In genomic region chr13:50244913-50245574, GRCh38 we compare ENCODE assay signal across 8 cellular contexts.
DNase-seq lines count a peak whose midpoint lies in the region; ATAC-seq, FAIRE-seq and TF ChIP-seq lines count a peak whose summit lies in the region.

No MANE protein-coding gene starts in this region.

- H3K4me3 ChIP-seq in K562 (no peak overlapping the region), pancreas (no peak overlapping the region)

- TF ChIP-seq EP300 in K562 (IDR thresholded peaks at IDR 0.05; ENCODE audit: low read length), result peak; percentile 74; the same call in 1 of the 2 replicates

- no peak overlapping the region for H3K9ac ChIP-seq in K562 (ENCODE audit: insufficient read depth in 1 of 2, low read depth in 2 of 2, low read length in 2 of 2)

- 22% methylated on average over 4 of the region's 5 CpGs for WGBS in K562 (ENCODE audit: insufficient coverage, low coverage, missing lambda C conversion rate)
- WGBS in pancreas, 2 donors, result 69 to 76% methylated on average over 5 of the region's 5 CpGs

- FAIRE-seq in K562 (lab: Jason Lieb, UNC) (peak; percentile 95), pancreas (lab: Jason Lieb, UNC) (no peak)

- no peaks in the 10 kb centered on the region for H3K9me1 ChIP-seq in K562 (ENCODE audit: control insufficient read depth, insufficient read depth, low read length)

- H3K36me3 ChIP-seq in K562 (ENCODE audit: control insufficient read depth, insufficient read depth, low read length) (no peaks in the 10 kb centered on the region), pancreas (no peaks in the 10 kb centered on the region)

- no TSS peak for BruUV-seq in K562 (replicated peaks; lab: Mats Ljungman, UMichigan)

- H3K4me1 ChIP-seq in K562 (replicated peaks in 1 of 2; ENCODE audit: control insufficient read depth in 2 of 2, insufficient read depth in 2 of 2, low read length in 2 of 2) (peaks cover 4 to 16% of the 10 kb centered on the region in 2 experiments; a peak in 4 of 5 replicates), pancreas (no peaks in the 10 kb centered on the region)

- intact Hi-C loops in K562 (cut with micrococcal nuclease) (no loop called here), pancreas (cut with DNase I) (no loop called here), posterior cingulate gyrus (cut with DNase I) (no loop called here)

- CTCF ChIA-PET in K562 (lab: Yijun Ruan, JAX; ENCODE audit: low intra/inter-chr PET ratio), result no interaction called here

- DNase-seq in stimulated activated naive CD4-positive, alpha-beta T cell treated with Interleukin-2 at 50 U/mL for 16 hours (lab: John Stamatoyannopoulos, UW), result peak; percentile 64
- no peak for DNase-seq in stimulated activated naive CD4-positive, alpha-beta T cell (lab: John Stamatoyannopoulos, UW)
- peak; percentile 89 for DNase-seq in RKO (ENCODE audit: low spot score)
- peak; percentile 32 to 74 (median 44) for DNase-seq in K562 (ENCODE audit: extremely low read depth in 1 of 4, low spot score in 3 of 4)
- peak in 1 of 6 donors; percentile 38 for DNase-seq in pancreas
- no peak for DNase-seq in occipital lobe (lab: John Stamatoyannopoulos, UW)
- no peak for DNase-seq in posterior cingulate gyrus

- H3K79me2 ChIP-seq in K562 (ENCODE audit: control insufficient read depth, insufficient read depth, low read length), result no peaks in the 10 kb centered on the region; the same call in 2 of the 3 replicates

- no peak for TF ChIP-seq POLR2A in K562 (conservative IDR thresholded peaks at IDR 0.05)

- H3K27ac ChIP-seq in K562 (ENCODE audit: extremely low read depth, low read depth, low read length), result peak overlapping the region; percentile 82; the same call in 2 of the 3 replicates
- H3K27ac ChIP-seq in pancreas, result peak overlapping the region in 1 of 4 donors; percentile 5

- ATAC-seq in HG03025 (IDR thresholded peaks at IDR 0.05; ENCODE audit: low FRiP score, unreplicated experiment), result peak; percentile 96
- peak; percentile 92 for ATAC-seq in K562
- peak; percentile 83 to 97 (median 94) for ATAC-seq in pancreas

- 0 out of 4 replicates have a peak, but pooled peaks of 1 of the 2 experiments have one; percentile 12 for TF ChIP-seq RAD21 in K562 (CRISPR knock-in tag; conservative IDR thresholded peaks at IDR 0.05 in 1 of 2, IDR thresholded peaks at IDR 0.05 in 1 of 2)

- TF ChIP-seq CTCF in K562 (IDR thresholded peaks at IDR 0.05 in 2 of 3, conservative IDR thresholded peaks at IDR 0.05 in 1 of 3; ENCODE audit: insufficient read depth in 2 of 3, low read depth in 1 of 3, low read length in 3 of 3) (no peak), pancreas (IDR thresholded peaks at IDR 0.05) (no peak)

- POLR2A ChIA-PET in K562 (lab: Yijun Ruan, JAX), result no interaction called here

- in situ Hi-C loops in K562 (cut with MboI), result no loop called here

- H4K20me1 ChIP-seq in K562 (replicated peaks; ENCODE audit: control insufficient read depth, insufficient read depth, low read length), result no peaks in the 10 kb centered on the region

- peak overlapping the region; percentile 44 for H3K4me2 ChIP-seq in K562 (ENCODE audit: insufficient read depth, low read length)

- H3K9me3 ChIP-seq in K562 (replicated peaks; ENCODE audit: control insufficient read depth, insufficient read depth, low read depth, low read length) (no peaks in the 10 kb centered on the region), pancreas (no peaks in the 10 kb centered on the region)

- H2AFZ ChIP-seq in K562 (ENCODE audit: low read depth, low read length), result peak overlapping the region; percentile 33; the same call in 1 of the 2 replicates

- H3K27me3 ChIP-seq in K562 (ENCODE audit: control insufficient read depth in 2 of 2, insufficient read depth in 2 of 2, low read length in 2 of 2), result no peaks in the 10 kb centered on the region
- H3K27me3 ChIP-seq in pancreas, result peaks cover 0 to 2% (median 0%) of the 10 kb centered on the region in 4 donors

TF ChIP-seq in K562, 482 proteins besides CTCF, POLR2A, EP300 and RAD21 (continues in another document):
- no peak for TF ChIP-seq BACH1 (tag; IDR thresholded peaks at IDR 0.05)
- peak; percentile 80 for TF ChIP-seq CBFA2T3 (IDR thresholded peaks at IDR 0.05)
- TF ChIP-seq, protein P1, sequence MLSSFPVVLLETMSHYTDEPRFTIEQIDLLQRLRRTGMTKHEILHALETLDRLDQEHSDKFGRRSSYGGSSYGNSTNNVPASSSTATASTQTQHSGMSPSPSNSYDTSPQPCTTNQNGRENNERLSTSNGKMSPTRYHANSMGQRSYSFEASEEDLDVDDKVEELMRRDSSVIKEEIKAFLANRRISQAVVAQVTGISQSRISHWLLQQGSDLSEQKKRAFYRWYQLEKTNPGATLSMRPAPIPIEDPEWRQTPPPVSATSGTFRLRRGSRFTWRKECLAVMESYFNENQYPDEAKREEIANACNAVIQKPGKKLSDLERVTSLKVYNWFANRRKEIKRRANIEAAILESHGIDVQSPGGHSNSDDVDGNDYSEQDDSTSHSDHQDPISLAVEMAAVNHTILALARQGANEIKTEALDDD (IDR thresholded peaks at IDR 0.05), result peak; percentile 99
- TF ChIP-seq, protein P2, sequence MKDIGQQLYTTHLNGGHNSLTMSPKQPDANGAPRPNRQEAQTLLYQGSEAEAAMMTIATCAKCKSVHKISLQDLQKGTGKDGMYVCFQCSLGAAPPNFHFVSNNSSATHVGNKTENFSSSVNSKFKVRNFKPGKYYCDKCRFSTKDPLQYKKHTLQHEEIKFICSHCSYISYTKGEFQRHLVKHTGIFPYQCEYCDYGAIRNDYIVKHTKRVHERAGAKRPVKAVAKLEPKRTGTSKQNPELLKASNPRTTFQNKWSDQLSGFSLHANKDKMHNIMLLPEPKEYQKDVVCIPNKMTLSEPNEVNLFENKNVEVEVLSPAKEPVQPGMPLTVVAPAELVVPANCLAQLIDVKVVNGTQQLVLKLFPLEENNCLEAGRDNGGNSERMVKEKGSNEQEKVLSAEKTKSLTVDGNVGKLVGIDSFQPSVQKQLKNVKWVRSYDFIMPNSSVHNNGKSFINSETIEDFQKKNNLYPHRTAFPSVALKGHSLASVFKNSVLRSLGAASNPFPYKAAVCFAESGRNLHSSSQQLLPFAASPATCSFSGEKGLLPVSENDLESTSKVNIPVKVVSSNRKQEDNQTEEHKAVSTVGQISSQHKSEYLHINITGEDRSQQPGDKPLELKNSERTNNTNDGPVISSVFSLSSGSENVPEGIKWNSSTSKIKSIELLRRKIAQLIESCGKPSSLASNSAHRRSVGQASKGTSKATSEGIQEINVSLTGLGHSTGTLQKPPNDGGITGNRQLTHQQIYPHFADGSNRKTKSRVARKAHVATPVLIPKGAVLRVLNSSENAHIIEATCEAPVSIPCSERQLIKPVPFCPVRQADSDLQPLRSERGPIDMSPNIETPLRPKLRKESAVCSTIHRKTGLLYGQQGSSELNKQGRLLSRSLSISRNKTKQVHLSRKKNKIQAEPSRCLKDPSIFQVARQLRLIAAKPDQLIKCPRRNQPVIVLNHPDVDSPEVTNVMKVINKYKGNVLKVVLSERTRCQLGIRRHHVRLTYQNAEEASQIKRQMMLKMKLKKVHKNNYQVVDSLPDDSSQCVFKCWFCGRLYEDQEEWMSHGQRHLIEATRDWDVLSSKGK (CRISPR knock-in tag; IDR thresholded peaks at IDR 0.05), result no peak
- peak; percentile 85 for TF ChIP-seq SMARCC2 (IDR thresholded peaks at IDR 0.05; ENCODE audit: low read depth)
- TF ChIP-seq CREM (IDR thresholded peaks at IDR 0.05; ENCODE audit: low read depth), result peak; percentile 28
- TF ChIP-seq, protein P3, sequence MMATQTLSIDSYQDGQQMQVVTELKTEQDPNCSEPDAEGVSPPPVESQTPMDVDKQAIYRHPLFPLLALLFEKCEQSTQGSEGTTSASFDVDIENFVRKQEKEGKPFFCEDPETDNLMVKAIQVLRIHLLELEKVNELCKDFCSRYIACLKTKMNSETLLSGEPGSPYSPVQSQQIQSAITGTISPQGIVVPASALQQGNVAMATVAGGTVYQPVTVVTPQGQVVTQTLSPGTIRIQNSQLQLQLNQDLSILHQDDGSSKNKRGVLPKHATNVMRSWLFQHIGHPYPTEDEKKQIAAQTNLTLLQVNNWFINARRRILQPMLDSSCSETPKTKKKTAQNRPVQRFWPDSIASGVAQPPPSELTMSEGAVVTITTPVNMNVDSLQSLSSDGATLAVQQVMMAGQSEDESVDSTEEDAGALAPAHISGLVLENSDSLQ (IDR thresholded peaks at IDR 0.05), result 0 out of 2 replicates have a peak, but pooled peaks have one; percentile 26
- TF ChIP-seq TEAD4 (IDR thresholded peaks at IDR 0.05; ENCODE audit: low read length), result peak; percentile 37; the same call in 1 of the 2 replicates
- no peak for TF ChIP-seq TEAD4 (CRISPR knock-in tag; IDR thresholded peaks at IDR 0.05; ENCODE audit: borderline replicate concordance)
- TF ChIP-seq U2AF1 (optimal IDR thresholded peaks at IDR 0.05; ENCODE audit: low read depth, low read length), result no peak
- no peak for TF ChIP-seq ZFP30 (CRISPR knock-in tag; IDR thresholded peaks at IDR 0.05; ENCODE audit: borderline replicate concordance)
- peak; percentile 29; the same call in 1 of the 2 replicates for TF ChIP-seq RNF2 (IDR thresholded peaks at IDR 0.05)
- peak in 1 of 2 experiments; percentile 30; a peak in 1 of 4 replicates for TF ChIP-seq HDAC1 (IDR thresholded peaks at IDR 0.05)
- peak; percentile 72 for TF ChIP-seq ATF7 (IDR thresholded peaks at IDR 0.05)
- peak; percentile 88 for TF ChIP-seq MEIS2 (IDR thresholded peaks at IDR 0.05; ENCODE audit: partially characterized antibody)
- TF ChIP-seq MCM3 (IDR thresholded peaks at IDR 0.05), result no peak
- peak; percentile 97 for TF ChIP-seq JUN (IDR thresholded peaks at IDR 0.05; ENCODE audit: borderline replicate concordance, low read depth, low read length)
- TF ChIP-seq JUN (CRISPR knock-in tag; IDR thresholded peaks at IDR 0.05; ENCODE audit: borderline replicate concordance), result no peak
- no peak for TF ChIP-seq ZBTB26 (CRISPR knock-in tag; IDR thresholded peaks at IDR 0.05)
- TF ChIP-seq CBFA2T2 (conservative IDR thresholded peaks at IDR 0.05), result peak; percentile 61

Comparison
In these comparisons a context has a peak if more than half of its experiments do, and no peak if none do; other contexts are left out.
1. DNase-seq: peak in stimulated activated naive CD4-positive, alpha-beta T cell treated with Interleukin-2 at 50 U/mL for 16 hours (single experiment), RKO (single experiment) and K562 (4 of 4); none in stimulated activated naive CD4-positive, alpha-beta T cell (0 of 6), occipital lobe (single experiment) and posterior cingulate gyrus (0 of 10).
2. Peak in every context shown above with its lines, with median percentiles within 50 percentile points of each other: ATAC-seq.